15 cellular contexts compared by ENCODE assay signal in the genomic region with DNA sequence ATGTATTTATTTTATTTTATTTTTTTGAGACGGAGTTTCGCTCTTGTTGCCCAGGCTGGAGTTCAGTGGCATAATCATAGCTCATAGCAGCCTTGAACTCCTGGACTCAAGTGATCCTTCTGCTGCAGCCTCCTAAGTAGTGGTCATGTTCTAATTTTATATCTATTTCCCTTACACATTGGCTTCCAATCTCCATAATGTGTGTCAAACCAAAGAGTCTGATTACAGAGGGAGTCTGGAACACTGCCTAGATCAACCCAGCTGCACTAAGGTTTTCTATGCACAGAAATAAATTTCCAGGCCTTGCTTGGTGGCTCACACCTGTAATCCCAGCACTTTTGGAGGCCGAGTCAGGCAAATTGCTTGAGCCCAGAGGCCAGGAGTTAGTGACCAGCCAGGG. TPM values are rescaled to one million over a fixed set of nuclear protein-coding genes. Genes with fewer than 3 reads are reported as not detected.
"Had no signal": no experiment of that assay in that cellular context is flagged by ENCODE, and none has a peak within 500 bp of the region (broad histone marks: within the 10 kb centered on the region; RNA-seq: fewer than 3 reads in every experiment).

No MANE protein-coding gene starts in this region.

RNA-seq across cellular contexts. Expression of a gene that starts 7.2 kb away (rescaled TPM):
- total RNA-seq: activated B cell treated with CpG ODN at 0.5 μM for 24 hours; activated CD4-positive, alpha-beta memory T cell treated with anti-CD3 and anti-CD28 coated beads for 36 hours; activated CD4-positive, alpha-beta memory T cell treated with anti-CD3 and anti-CD28 coated beads, Interleukin-2, amount 10 ng/mL, durations not matched to agents 7 days and 5 days; activated CD4-positive, alpha-beta T cell treated with anti-CD3 and anti-CD28 coated beads for 36 hours; activated CD4-positive, alpha-beta T cell treated with anti-CD3 and anti-CD28 coated beads, Interleukin-2, amount 10 ng/mL, durations not matched to agents 24 days and 14 days; activated CD4-positive, alpha-beta T cell treated with anti-CD3 and anti-CD28 coated beads, Interleukin-2, amount 10 ng/mL, durations not matched to agents 7 days and 5 days; activated CD8-positive, alpha-beta memory T cell treated with anti-CD3 and anti-CD28 coated beads for 36 hours; activated CD8-positive, alpha-beta memory T cell treated with anti-CD3 and anti-CD28 coated beads, Interleukin-2, amount 10 ng/mL, durations not matched to agents 7 days and 5 days; activated CD8-positive, alpha-beta T cell treated with anti-CD3 and anti-CD28 coated beads for 36 hours; activated CD8-positive, alpha-beta T cell treated with anti-CD3 and anti-CD28 coated beads, Interleukin-2, amount 10 ng/mL, durations not matched to agents 7 days and 5 days; T-cell; T-helper 1 cell treated with Interleukin-12 subunit alpha and Interleukin-12 subunit beta and Interleukin-4 antibody, amounts not matched to agents 30 ng/mL and 1 ng/mL, for 36 hours; T-helper 17 cell; T-helper 2 cell treated with Interferon-gamma antibody and Interleukin-4, amounts not matched to agents 100 ng/mL and 5 ng/mL, for 36 hours; WTC11 had no signal

RNA-seq across cellular contexts. Expression of a gene that starts 10.4 kb away (rescaled TPM):
- total RNA-seq: activated B cell treated with CpG ODN at 0.5 μM for 24 hours; activated CD4-positive, alpha-beta memory T cell treated with anti-CD3 and anti-CD28 coated beads for 36 hours; activated CD4-positive, alpha-beta memory T cell treated with anti-CD3 and anti-CD28 coated beads, Interleukin-2, amount 10 ng/mL, durations not matched to agents 7 days and 5 days; activated CD4-positive, alpha-beta T cell treated with anti-CD3 and anti-CD28 coated beads for 36 hours; activated CD4-positive, alpha-beta T cell treated with anti-CD3 and anti-CD28 coated beads, Interleukin-2, amount 10 ng/mL, durations not matched to agents 24 days and 14 days; activated CD4-positive, alpha-beta T cell treated with anti-CD3 and anti-CD28 coated beads, Interleukin-2, amount 10 ng/mL, durations not matched to agents 7 days and 5 days; activated CD8-positive, alpha-beta memory T cell treated with anti-CD3 and anti-CD28 coated beads for 36 hours; activated CD8-positive, alpha-beta memory T cell treated with anti-CD3 and anti-CD28 coated beads, Interleukin-2, amount 10 ng/mL, durations not matched to agents 7 days and 5 days; activated CD8-positive, alpha-beta T cell treated with anti-CD3 and anti-CD28 coated beads for 36 hours; activated CD8-positive, alpha-beta T cell treated with anti-CD3 and anti-CD28 coated beads, Interleukin-2, amount 10 ng/mL, durations not matched to agents 7 days and 5 days; T-cell; T-helper 1 cell treated with Interleukin-12 subunit alpha and Interleukin-12 subunit beta and Interleukin-4 antibody, amounts not matched to agents 30 ng/mL and 1 ng/mL, for 36 hours; T-helper 17 cell; T-helper 2 cell treated with Interferon-gamma antibody and Interleukin-4, amounts not matched to agents 100 ng/mL and 5 ng/mL, for 36 hours; WTC11 had no signal

RNA-seq across cellular contexts. Expression of a gene that starts 31.3 kb away (rescaled TPM):
- total RNA-seq: activated B cell treated with CpG ODN at 0.5 μM for 24 hours; activated CD4-positive, alpha-beta memory T cell treated with anti-CD3 and anti-CD28 coated beads for 36 hours; activated CD4-positive, alpha-beta memory T cell treated with anti-CD3 and anti-CD28 coated beads, Interleukin-2, amount 10 ng/mL, durations not matched to agents 7 days and 5 days; activated CD4-positive, alpha-beta T cell treated with anti-CD3 and anti-CD28 coated beads for 36 hours; activated CD4-positive, alpha-beta T cell treated with anti-CD3 and anti-CD28 coated beads, Interleukin-2, amount 10 ng/mL, durations not matched to agents 24 days and 14 days; activated CD4-positive, alpha-beta T cell treated with anti-CD3 and anti-CD28 coated beads, Interleukin-2, amount 10 ng/mL, durations not matched to agents 7 days and 5 days; activated CD8-positive, alpha-beta memory T cell treated with anti-CD3 and anti-CD28 coated beads for 36 hours; activated CD8-positive, alpha-beta memory T cell treated with anti-CD3 and anti-CD28 coated beads, Interleukin-2, amount 10 ng/mL, durations not matched to agents 7 days and 5 days; activated CD8-positive, alpha-beta T cell treated with anti-CD3 and anti-CD28 coated beads for 36 hours; activated CD8-positive, alpha-beta T cell treated with anti-CD3 and anti-CD28 coated beads, Interleukin-2, amount 10 ng/mL, durations not matched to agents 7 days and 5 days; T-cell; T-helper 1 cell treated with Interleukin-12 subunit alpha and Interleukin-12 subunit beta and Interleukin-4 antibody, amounts not matched to agents 30 ng/mL and 1 ng/mL, for 36 hours; T-helper 17 cell; T-helper 2 cell treated with Interferon-gamma antibody and Interleukin-4, amounts not matched to agents 100 ng/mL and 5 ng/mL, for 36 hours; WTC11 had no signal

RNA-seq across cellular contexts. Expression of a gene that starts 32.0 kb away (rescaled TPM):
- total RNA-seq: activated B cell treated with CpG ODN at 0.5 μM for 24 hours; activated CD4-positive, alpha-beta memory T cell treated with anti-CD3 and anti-CD28 coated beads for 36 hours; activated CD4-positive, alpha-beta memory T cell treated with anti-CD3 and anti-CD28 coated beads, Interleukin-2, amount 10 ng/mL, durations not matched to agents 7 days and 5 days; activated CD4-positive, alpha-beta T cell treated with anti-CD3 and anti-CD28 coated beads for 36 hours; activated CD4-positive, alpha-beta T cell treated with anti-CD3 and anti-CD28 coated beads, Interleukin-2, amount 10 ng/mL, durations not matched to agents 24 days and 14 days; activated CD4-positive, alpha-beta T cell treated with anti-CD3 and anti-CD28 coated beads, Interleukin-2, amount 10 ng/mL, durations not matched to agents 7 days and 5 days; activated CD8-positive, alpha-beta memory T cell treated with anti-CD3 and anti-CD28 coated beads for 36 hours; activated CD8-positive, alpha-beta memory T cell treated with anti-CD3 and anti-CD28 coated beads, Interleukin-2, amount 10 ng/mL, durations not matched to agents 7 days and 5 days; activated CD8-positive, alpha-beta T cell treated with anti-CD3 and anti-CD28 coated beads for 36 hours; activated CD8-positive, alpha-beta T cell treated with anti-CD3 and anti-CD28 coated beads, Interleukin-2, amount 10 ng/mL, durations not matched to agents 7 days and 5 days; T-cell; T-helper 1 cell treated with Interleukin-12 subunit alpha and Interleukin-12 subunit beta and Interleukin-4 antibody, amounts not matched to agents 30 ng/mL and 1 ng/mL, for 36 hours; T-helper 17 cell; T-helper 2 cell treated with Interferon-gamma antibody and Interleukin-4, amounts not matched to agents 100 ng/mL and 5 ng/mL, for 36 hours; WTC11 had no signal
